Comparison of ENCODE assay signal across 7 cellular contexts in the genomic region with DNA sequence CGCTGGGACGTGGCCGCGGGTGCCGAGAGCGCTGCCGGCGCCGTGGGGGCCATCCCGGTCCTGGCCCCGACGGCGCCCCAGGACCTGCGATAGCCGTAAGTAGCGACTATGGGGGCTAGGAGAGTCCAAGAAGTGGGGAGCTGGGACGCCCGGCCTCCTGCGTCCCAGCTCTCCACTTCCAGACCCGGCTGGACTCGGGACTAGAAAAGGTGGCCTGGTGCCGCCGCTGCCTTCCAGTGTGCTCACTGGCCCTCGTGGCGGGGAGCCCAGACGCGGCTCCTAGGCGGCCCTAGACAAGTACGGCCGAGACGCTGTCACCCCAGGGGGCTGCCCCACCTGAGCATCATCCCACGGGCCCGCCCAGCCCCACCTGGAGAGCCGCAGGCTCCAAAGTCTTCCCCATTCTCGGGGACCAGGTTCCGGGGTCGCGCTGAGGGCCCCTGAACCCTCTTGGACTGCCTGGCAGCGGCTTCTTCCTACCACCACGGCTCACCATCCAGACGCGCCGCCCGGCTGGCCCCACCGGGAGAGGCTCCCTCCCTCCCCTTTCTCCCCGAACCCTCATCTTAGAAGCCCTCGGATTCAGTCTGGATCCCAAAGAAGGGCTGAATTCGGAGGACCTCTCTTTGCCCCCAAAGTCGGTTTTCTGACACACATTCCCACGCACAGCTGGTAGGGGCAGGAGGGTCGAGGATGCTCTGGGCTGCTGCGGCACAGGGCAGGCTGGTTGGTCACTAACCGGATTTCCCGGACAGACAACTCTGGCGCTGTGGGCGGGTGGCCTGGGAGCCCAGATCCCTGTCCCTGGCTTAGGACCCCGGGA. TPM values are rescaled to one million over a fixed set of nuclear protein-coding genes. Genes with fewer than 3 reads are reported as not detected.
DNase-seq lines count a peak whose midpoint lies in the region; ATAC-seq, FAIRE-seq and TF ChIP-seq lines count a peak whose summit lies in the region.

No MANE protein-coding gene starts in this region.

- no peak for TF ChIP-seq POLR2A in right lobe of liver (IDR thresholded peaks at IDR 0.05)

- intact Hi-C loops in right lobe of liver (cut with DNase I): no loop called here

- H3K9me3 ChIP-seq in Loucy (ENCODE audit: insufficient read depth, low read depth, low read length): no peaks in the 10 kb centered on the region
- H3K9me3 ChIP-seq in right lobe of liver: no peaks in the 10 kb centered on the region
- no peaks in the 10 kb centered on the region for H3K9me3 ChIP-seq in stomach smooth muscle (ENCODE audit: control insufficient read depth in 2 of 2, low read length in 2 of 2)

- H3K4me3 ChIP-seq in Loucy (ENCODE audit: low read length, poor library complexity, severe bottlenecking) (peak overlapping the region; percentile 92), bronchial epithelial cell (ENCODE audit: low read depth, low read length) (peak overlapping the region; percentile 72), right lobe of liver (no peak overlapping the region), stomach smooth muscle (ENCODE audit: low read length in 2 of 2) (peak overlapping the region; percentile 48 to 69)

- FAIRE-seq in bronchial epithelial cell (lab: Jason Lieb, UNC): no peak

- H3K4me1 ChIP-seq in Loucy (ENCODE audit: insufficient read depth, low read length, poor library complexity, severe bottlenecking) (peaks cover 80% of the 10 kb centered on the region), right lobe of liver (peaks cover 0 to 9% (median 4%) of the 10 kb centered on the region in 4 donors), stomach smooth muscle (ENCODE audit: control insufficient read depth, insufficient read depth, low read length) (peaks cover 30% of the 10 kb centered on the region)

- peaks cover 55% of the 10 kb centered on the region for H3K79me2 ChIP-seq in Loucy (ENCODE audit: insufficient read depth, low read length)

- H3K36me3 ChIP-seq in Loucy (ENCODE audit: insufficient read depth, low read length) (no peaks in the 10 kb centered on the region), bronchial epithelial cell (ENCODE audit: control insufficient read depth, insufficient read depth, low read length) (peaks cover 1% of the 10 kb centered on the region), right lobe of liver (no peaks in the 10 kb centered on the region), stomach smooth muscle (ENCODE audit: control insufficient read depth in 2 of 2, insufficient read depth in 2 of 2, low read length in 2 of 2) (no peaks in the 10 kb centered on the region)

- WGBS in right lobe of liver (ENCODE audit: insufficient coverage, low coverage, low lambda C conversion rate, missing lambda C conversion rate): 9% methylated on average over 12 of the region's 57 CpGs

- TF ChIP-seq CTCF in Loucy (conservative IDR thresholded peaks at IDR 0.05; ENCODE audit: low read length): no peak
- no peak for TF ChIP-seq CTCF in bronchial epithelial cell (IDR thresholded peaks at IDR 0.05; ENCODE audit: insufficient read depth, low read length, severe bottlenecking)
- no peak for TF ChIP-seq CTCF in right lobe of liver (IDR thresholded peaks at IDR 0.05)

- H4K20me1 ChIP-seq in Loucy (ENCODE audit: insufficient read depth, low read length, poor library complexity, severe bottlenecking): peaks cover 7% of the 10 kb centered on the region

- H3K4me2 ChIP-seq in Loucy (ENCODE audit: low read depth, low read length, poor library complexity, severe bottlenecking): peak overlapping the region; percentile 92

- H3K27ac ChIP-seq in right lobe of liver (no peak overlapping the region), stomach smooth muscle (ENCODE audit: low read length) (no peak overlapping the region)

- H3K27me3 ChIP-seq in Loucy (ENCODE audit: insufficient read depth, low read length, poor library complexity, severe bottlenecking) (no peaks in the 10 kb centered on the region), bronchial epithelial cell (ENCODE audit: control insufficient read depth, insufficient read depth, low read length) (no peaks in the 10 kb centered on the region), right lobe of liver (peaks cover 0 to 7% of the 10 kb centered on the region in 2 donors), stomach smooth muscle (ENCODE audit: control insufficient read depth in 1 of 2, insufficient read depth in 2 of 2, low read length in 2 of 2) (peaks cover 28 to 41% of the 10 kb centered on the region in 2 donors)

- peak overlapping the region; percentile 40; the same call in 1 of the 2 replicates for H2AFZ ChIP-seq in Loucy (ENCODE audit: low read length)

- DNase-seq in bronchial epithelial cell (ENCODE audit: low read depth) (no peak), right lobe of liver (no peak), NCI-H510A treated with DMSO at 0.1 percent for 48 hours (lab: John Stamatoyannopoulos, UW) (no peak)

- peak overlapping the region; percentile 96 for H3K9ac ChIP-seq in Loucy (ENCODE audit: low read depth, low read length, poor library complexity, severe bottlenecking)
- H3K9ac ChIP-seq in stomach smooth muscle (ENCODE audit: low read length in 2 of 2): peak overlapping the region in 1 of 2 donors; percentile 3

- ATAC-seq in right lobe of liver: peak; percentile 10 to 37 (median 22)
- ATAC-seq in GM19324 (IDR thresholded peaks at IDR 0.05; ENCODE audit: low FRiP score, unreplicated experiment): no peak
- no peak for ATAC-seq in GM21381 (IDR thresholded peaks at IDR 0.05; ENCODE audit: unreplicated experiment)

- H3F3A ChIP-seq in Loucy (ENCODE audit: low read depth): peaks cover 13% of the 10 kb centered on the region

- H3K9me2 ChIP-seq in Loucy (replicated peaks; ENCODE audit: low read depth, low read length): no peaks in the 10 kb centered on the region

RNA-seq across cellular contexts. Expression of a gene that starts 0.9 kb away (rescaled TPM):
- total RNA-seq in bronchial epithelial cell (57.1 and 61.3 TPM in 2 replicates), right lobe of liver (1 to 10 TPM in 2 of 6 experiments, under 1 TPM in 1, not detected in 3; 0.29 to 2.4 (median 1.1) TPM)

Comparison
In these comparisons a context has a peak if more than half of its experiments do, and no peak if none do; other contexts are left out.
1. H3K4me3 ChIP-seq: peak in Loucy (single experiment), bronchial epithelial cell (single experiment) and stomach smooth muscle (2 of 2); none in right lobe of liver (0 of 3).
2. ATAC-seq: peak in right lobe of liver (4 of 4); none in GM19324 (single experiment) and GM21381 (single experiment).
3. RNA of a gene that starts 0.9 kb away (total RNA-seq): 57.1 to 61.3 TPM in bronchial epithelial cell; 0.29 to 2.4 TPM in right lobe of liver; every median in the first group is over 10 times any median in the second.